In the genomic region with DNA sequence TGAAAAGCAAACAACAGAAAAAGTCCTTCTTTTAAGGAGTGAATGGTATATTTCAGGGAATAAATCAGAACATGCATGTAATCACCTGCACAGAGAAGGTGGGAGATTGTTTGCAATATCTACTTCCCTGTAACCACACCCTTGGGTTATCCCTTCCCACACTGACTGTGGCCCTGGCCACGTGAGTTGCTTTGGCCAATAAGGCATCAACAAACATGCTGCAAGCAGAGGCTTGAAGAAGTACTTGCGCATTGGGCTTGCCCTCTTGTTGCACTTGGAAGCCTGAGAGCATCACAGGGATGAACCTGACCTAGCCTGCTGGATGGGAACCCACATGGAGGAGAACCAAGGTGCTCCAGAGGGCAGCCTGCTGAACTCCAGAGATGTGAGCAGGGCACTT, we compare ENCODE assay signal across 27 cellular contexts.
"Had no signal": no experiment of that assay in that cellular context is flagged by ENCODE, and none has a peak within 500 bp of the region (broad histone marks: within the 10 kb centered on the region; RNA-seq: fewer than 3 reads in every experiment).

No MANE protein-coding gene starts in this region.

- H3K4me3 Mint-ChIP-seq: immature natural killer cell; mesothelial cell of epicardium; naive B cell; natural killer cell treated with Interleukin-12 subunit alpha and Interleukin-12 subunit beta and Interleukin-15 and Interleukin-18, amount 100 ng/mL, for 72 hours; neural progenitor cell; stimulated activated effector memory CD8-positive, alpha-beta T cell treated with anti-CD3 and anti-CD28 coated beads, Interleukin-12 subunit alpha, Interleukin-12 subunit beta, amount 100 ng/mL, for 72 hours had no signal

- H3K4me3 ChIP-seq: coronary artery, mucosa of descending colon, neural progenitor cell, psoas muscle, sigmoid colon, thoracic aorta, tibial nerve, upper lobe of right lung, uterus had no signal

- H3K4me1 Mint-ChIP-seq: immature natural killer cell; mesothelial cell of epicardium; naive B cell; stimulated activated effector memory CD8-positive, alpha-beta T cell treated with anti-CD3 and anti-CD28 coated beads, Interleukin-12 subunit alpha, Interleukin-12 subunit beta, amount 100 ng/mL, for 72 hours had no signal

- H2AFZ ChIP-seq: neural progenitor cell had no signal

- H3K27me3 ChIP-seq: sigmoid colon, tibial nerve, upper lobe of right lung, uterus had no signal

- H3K9me3 Mint-ChIP-seq: mesothelial cell of epicardium had no signal

- H3K4me1 ChIP-seq: neural progenitor cell, psoas muscle, sigmoid colon, tibial nerve, upper lobe of right lung, uterus had no signal

- H3K27ac Mint-ChIP-seq: immature natural killer cell; mesothelial cell of epicardium; natural killer cell treated with Interleukin-12 subunit alpha and Interleukin-12 subunit beta and Interleukin-15 and Interleukin-18, amount 100 ng/mL, for 72 hours; neural progenitor cell; stimulated activated effector memory CD8-positive, alpha-beta T cell treated with anti-CD3 and anti-CD28 coated beads, Interleukin-12 subunit alpha, Interleukin-12 subunit beta, amount 100 ng/mL, for 72 hours had no signal

- H3K36me3 Mint-ChIP-seq: immature natural killer cell; mesothelial cell of epicardium; natural killer cell treated with Interleukin-12 subunit alpha and Interleukin-12 subunit beta and Interleukin-15 and Interleukin-18, amount 100 ng/mL, for 72 hours; neural progenitor cell; stimulated activated effector memory CD8-positive, alpha-beta T cell treated with anti-CD3 and anti-CD28 coated beads, Interleukin-12 subunit alpha, Interleukin-12 subunit beta, amount 100 ng/mL, for 72 hours had no signal

- H3K9ac ChIP-seq: neural progenitor cell had no signal

- H3K9me3 ChIP-seq: mucosa of descending colon, psoas muscle, sigmoid colon, thoracic aorta, upper lobe of right lung, uterus had no signal

- H3K36me3 ChIP-seq: neural progenitor cell, sigmoid colon, thoracic aorta, tibial nerve, upper lobe of right lung, uterus had no signal

- DNase-seq: dermis blood vessel endothelial cell; effector memory CD4-positive, alpha-beta T cell; erythroblast; hypothalamus; immature natural killer cell; islet precursor cell; left ventricle myocardium superior; mesenchymal stem cell; mucosa of descending colon; naive B cell; nucleus accumbens; psoas muscle; right cardiac atrium; sigmoid colon; stimulated activated CD4-positive, alpha-beta T cell treated with anti-CD3 and anti-CD28 coated beads, Interleukin-2, amount 100 ng/mL, for 24 hours; stimulated activated CD4-positive, alpha-beta T cell treated with anti-CD3 and anti-CD28 coated beads, Interleukin-4, amount 100 ng/mL, for 24 hours; stimulated activated naive CD8-positive, alpha-beta T cell treated with anti-CD3 and anti-CD28 coated beads, Interleukin-15, Interleukin-2, amounts not matched to agents 100 U/mL and 50 U/mL, for 24 hours; substantia nigra; upper lobe of right lung; uterus had no signal

- H3K4me2 ChIP-seq: neural progenitor cell had no signal

- H3K27ac ChIP-seq: coronary artery, neural progenitor cell, psoas muscle, sigmoid colon, thoracic aorta, tibial nerve, upper lobe of right lung, uterus had no signal
